Comparison of ENCODE assay signal across 32 cellular contexts in genomic region chr16:29753516-29753915, GRCh38. TPM values are rescaled to one million over a fixed set of nuclear protein-coding genes. Genes with fewer than 3 reads are reported as not detected.
"Had no signal": no experiment of that assay in that cellular context is flagged by ENCODE, and none has a peak within 500 bp of the region (broad histone marks: within the 10 kb centered on the region; RNA-seq: fewer than 3 reads in every experiment).

No MANE protein-coding gene starts in this region.

- H3K27ac Mint-ChIP-seq: activated CD4-positive, alpha-beta memory T cell treated with anti-CD3 and anti-CD28 coated beads for 36 hours; activated naive CD8-positive, alpha-beta T cell; activated T-cell treated with anti-CD3 and anti-CD28 coated beads, Interleukin-2, amount 50 U/mL, for 72 hours; mesothelial cell of epicardium; progenitor cell of endocrine pancreas; stimulated activated naive CD8-positive, alpha-beta T cell treated with anti-CD3 and anti-CD28 coated beads, Interleukin-15, Interleukin-2, amounts not matched to agents 100 ng/mL and 50 ng/mL, for 24 hours; type B pancreatic cell had no signal

- H3K4me3 ChIP-seq: body of pancreas, colonic mucosa, esophagus squamous epithelium, heart right ventricle, ovary, skin epidermis, uterus had no signal

- ATAC-seq: body of pancreas, heart right ventricle, sciatic nerve had no signal

- DNase-seq: activated effector memory CD4-positive, alpha-beta T cell treated with Interleukin-2 at 50 U/mL for 16 hours; activated naive CD4-positive, alpha-beta T cell treated with Interleukin-2 at 50 U/mL for 16 hours; activated T-cell treated with anti-CD3 and anti-CD28 coated beads, Interleukin-2, amount 50 U/mL, for 72 hours; anterior cingulate cortex; body of pancreas; cerebellar nuclear complex; colonic mucosa; effector CD8-positive, alpha-beta T cell; esophagus squamous epithelium; foreskin melanocyte; heart right ventricle; naive B cell; ovary; stimulated activated CD4-positive, alpha-beta T cell treated with anti-CD3 and anti-CD28 coated beads, Interleukin-12 subunit alpha, Interleukin-12 subunit beta, amount 100 ng/mL, for 4 hours; stimulated activated CD4-positive, alpha-beta T cell treated with anti-CD3 and anti-CD28 coated beads, Interleukin-4, amount 100 ng/mL, for 1 hour; uterus had no signal

- H3K9me3 Mint-ChIP-seq: activated CD4-positive, alpha-beta memory T cell treated with anti-CD3 and anti-CD28 coated beads for 36 hours; activated T-cell treated with anti-CD3 and anti-CD28 coated beads, Interleukin-2, amount 50 U/mL, for 72 hours; naive B cell; stimulated activated naive CD8-positive, alpha-beta T cell treated with anti-CD3 and anti-CD28 coated beads, Interleukin-15, Interleukin-2, amounts not matched to agents 100 ng/mL and 50 ng/mL, for 24 hours; type B pancreatic cell had no signal

- H3K27me3 Mint-ChIP-seq: activated CD4-positive, alpha-beta memory T cell treated with anti-CD3 and anti-CD28 coated beads for 36 hours; activated naive CD8-positive, alpha-beta T cell; naive B cell; progenitor cell of endocrine pancreas; stimulated activated naive CD8-positive, alpha-beta T cell treated with anti-CD3 and anti-CD28 coated beads, Interleukin-15, Interleukin-2, amounts not matched to agents 100 ng/mL and 50 ng/mL, for 24 hours; type B pancreatic cell had no signal

- FAIRE-seq: endometrium had no signal

- H3K27me3 ChIP-seq: body of pancreas, colonic mucosa, esophagus squamous epithelium, ovary, uterus had no signal

- H3K36me3 Mint-ChIP-seq: activated naive CD8-positive, alpha-beta T cell; mesothelial cell of epicardium; type B pancreatic cell had no signal

- H3K36me3 ChIP-seq: colonic mucosa, esophagus squamous epithelium, heart right ventricle, ovary, uterus had no signal

- H3K27ac ChIP-seq: body of pancreas, colonic mucosa, epithelial cell of prostate, esophagus squamous epithelium, heart right ventricle, ovary, skin epidermis, uterus had no signal

- H3K4me3 Mint-ChIP-seq: mesothelial cell of epicardium; stimulated activated naive CD8-positive, alpha-beta T cell treated with anti-CD3 and anti-CD28 coated beads, Interleukin-15, Interleukin-2, amounts not matched to agents 100 ng/mL and 50 ng/mL, for 24 hours; type B pancreatic cell had no signal

- H3K4me1 ChIP-seq: colonic mucosa, esophagus squamous epithelium, uterus had no signal

- H3K9me3 ChIP-seq: body of pancreas, colonic mucosa, esophagus squamous epithelium, heart right ventricle, ovary, uterus had no signal

RNA-seq across cellular contexts. Expression of gene C16orf54, which starts 7.7 kb away (rescaled TPM):
- total RNA-seq: dermis microvascular lymphatic vessel endothelial cell, glomerular endothelial cell, kidney epithelial cell, mesothelial cell of epicardium, renal cortical epithelial cell had no signal
- polyA plus RNA-seq: neural cell had no signal

RNA-seq across cellular contexts. Expression of gene ZG16, which starts 24.5 kb away (rescaled TPM):
- total RNA-seq: activated CD4-positive, alpha-beta memory T cell treated with anti-CD3 and anti-CD28 coated beads for 36 hours; activated T-cell treated with anti-CD3 and anti-CD28 coated beads, Interleukin-2, amount 50 U/mL, for 72 hours; dermis microvascular lymphatic vessel endothelial cell; esophagus squamous epithelium; glomerular endothelial cell; heart right ventricle; kidney epithelial cell; lower leg skin; progenitor cell of endocrine pancreas; renal cortical epithelial cell; sciatic nerve had no signal
- polyA plus RNA-seq: neural cell, ovary had no signal

RNA-seq across cellular contexts. Expression of gene PRRT2, which starts 58.5 kb away (rescaled TPM):
- total RNA-seq: dermis microvascular lymphatic vessel endothelial cell had no signal
